8 cellular contexts compared by ENCODE assay signal in genomic region chr5:179679014-179679674, GRCh38. TPM values are rescaled to one million over a fixed set of nuclear protein-coding genes. Genes with fewer than 3 reads are reported as not detected.
DNase-seq lines count a peak whose midpoint lies in the region; ATAC-seq and TF ChIP-seq lines count a peak whose summit lies in the region.

No MANE protein-coding gene starts in this region.

- CTCF ChIA-PET in RWPE1 (lab: Yijun Ruan, JAX): interaction anchor here (0.8 to 1.2 kb wide), 2 partner anchors 41 to 71 kb away, joined by 6 to 8 read pairs; no protein-coding TSS in a partner anchor

- intact Hi-C loops in left cardiac atrium (cut with DNase I): loop anchor here in 1 of 2 donors (5.0 kb wide), 1 partner anchor 118 kb away; no protein-coding TSS in a partner anchor
- intact Hi-C loops in posterior vena cava (cut with DNase I): no loop called here

- H3K9me3 Mint-ChIP-seq in activated naive CD8-positive, alpha-beta T cell treated with anti-CD3 and anti-CD28 coated beads for 36 hours: no peaks in the 10 kb centered on the region

- no peaks in the 10 kb centered on the region for H3K36me3 ChIP-seq in urinary bladder (ENCODE audit: insufficient read depth)

- H3K27ac Mint-ChIP-seq in activated naive CD8-positive, alpha-beta T cell treated with anti-CD3 and anti-CD28 coated beads for 36 hours: peak overlapping the region; percentile 95

- peak overlapping the region; percentile 94 for H3K4me3 Mint-ChIP-seq in activated naive CD8-positive, alpha-beta T cell treated with anti-CD3 and anti-CD28 coated beads for 36 hours

- H3K27ac ChIP-seq in RWPE1 (peak overlapping the region; percentile 83), urinary bladder (ENCODE audit: low read depth) (no peak overlapping the region)

- H3K4me1 Mint-ChIP-seq in activated naive CD8-positive, alpha-beta T cell treated with anti-CD3 and anti-CD28 coated beads for 36 hours: peaks cover 28% of the 10 kb centered on the region

- DNase-seq in RWPE1 (ENCODE audit: low spot score): peak; percentile 45
- peak; percentile 82 for DNase-seq in activated naive CD8-positive, alpha-beta T cell treated with anti-CD3 and anti-CD28 coated beads for 36 hours
- DNase-seq in left cardiac atrium: peak; percentile 86
- peak; percentile 93 for DNase-seq in posterior vena cava (ENCODE audit: low spot score)

- POLR2A ChIA-PET in RWPE1 (lab: Yijun Ruan, JAX; ENCODE audit: low non-redundant PET): interaction anchor here (1.4 kb wide), 1 partner anchor 56 kb away, joined by 4 read pairs; the partner anchor contains the start of gene HNRNPH1

- H3K4me1 ChIP-seq in urinary bladder (ENCODE audit: insufficient read depth): no peaks in the 10 kb centered on the region

- ATAC-seq in GM18499 (IDR thresholded peaks at IDR 0.05; ENCODE audit: insufficient read depth, unreplicated experiment) (peak; percentile 17), HG03097 (IDR thresholded peaks at IDR 0.05; ENCODE audit: low FRiP score, unreplicated experiment) (peak; percentile 16), left cardiac atrium (peak; percentile 60 to 68), GM21360 (IDR thresholded peaks at IDR 0.05; ENCODE audit: unreplicated experiment) (no peak)

- H3K36me3 Mint-ChIP-seq in activated naive CD8-positive, alpha-beta T cell treated with anti-CD3 and anti-CD28 coated beads for 36 hours: peaks cover 53% of the 10 kb centered on the region

- peak overlapping the region; percentile 67 for H3K4me3 ChIP-seq in urinary bladder (ENCODE audit: low read depth, low read length)

- no peaks in the 10 kb centered on the region for H3K27me3 Mint-ChIP-seq in activated naive CD8-positive, alpha-beta T cell treated with anti-CD3 and anti-CD28 coated beads for 36 hours

- no peak; the same call in 1 of the 2 replicates for TF ChIP-seq CTCF in RWPE1 (conservative IDR thresholded peaks at IDR 0.05; ENCODE audit: low read depth)

- 16% methylated on average over 41 of the region's 41 CpGs for WGBS in urinary bladder

RNA-seq across cellular contexts. Expression of gene CBY3, which starts 1.7 kb away (rescaled TPM):
- 1 to 10 TPM in 1 of 2 experiments, under 1 TPM in 1; 0.68 to 1.1 TPM for total RNA-seq in activated naive CD8-positive, alpha-beta T cell treated with anti-CD3 and anti-CD28 coated beads for 36 hours
- total RNA-seq in left cardiac atrium (not detected), posterior vena cava (not detected), urinary bladder (not detected)
- 0.11 TPM for polyA plus RNA-seq in urinary bladder

RNA-seq across cellular contexts. Expression of gene CANX, which starts 19.6 kb away (rescaled TPM):
- 100 to 1,000 TPM; 535 to 571 TPM for total RNA-seq in activated naive CD8-positive, alpha-beta T cell treated with anti-CD3 and anti-CD28 coated beads for 36 hours
- 100 to 1,000 TPM; 446 to 550 TPM for total RNA-seq in left cardiac atrium
- 100 to 1,000 TPM; 525 to 591 TPM for total RNA-seq in posterior vena cava
- 422 TPM for total RNA-seq in urinary bladder
- 195 TPM for polyA plus RNA-seq in urinary bladder

RNA-seq across cellular contexts. Expression of gene MAML1, which starts 53.5 kb away (rescaled TPM):
- 10 to 100 TPM; 24.1 to 24.2 TPM for total RNA-seq in activated naive CD8-positive, alpha-beta T cell treated with anti-CD3 and anti-CD28 coated beads for 36 hours
- total RNA-seq in left cardiac atrium: 10 to 100 TPM; 11.9 to 15.3 TPM
- total RNA-seq in posterior vena cava: 10 to 100 TPM; 22.0 to 22.5 TPM
- 14.4 TPM for total RNA-seq in urinary bladder
- polyA plus RNA-seq in urinary bladder: 19.8 TPM

RNA-seq across cellular contexts. Expression of gene HNRNPH1, which starts 55.7 kb away (rescaled TPM):
- total RNA-seq in activated naive CD8-positive, alpha-beta T cell treated with anti-CD3 and anti-CD28 coated beads for 36 hours: 100 to 1,000 TPM; 840 to 912 TPM
- total RNA-seq in left cardiac atrium (100 to 1,000 TPM; 235 to 273 TPM), posterior vena cava (100 to 1,000 TPM; 345 to 404 TPM), urinary bladder (1,016 TPM)
- polyA plus RNA-seq in urinary bladder: 241 TPM
